8 cellular contexts compared by ENCODE assay signal in genomic region chr1:171644805-171645483, GRCh38. TPM values are rescaled to one million over a fixed set of nuclear protein-coding genes. Genes with fewer than 3 reads are reported as not detected.
DNase-seq lines count a peak whose midpoint lies in the region; ATAC-seq and TF ChIP-seq lines count a peak whose summit lies in the region.

No MANE protein-coding gene starts in this region.

- POLR2A ChIA-PET in OCI-LY7 (lab: Charles Lee): interaction anchor here (0.5 to 1.4 kb wide), 7 partner anchors 12 to 984 kb away, joined by 3 to 4 read pairs (median 3); no protein-coding TSS in a partner anchor
- POLR2A ChIA-PET in naive thymus-derived CD4-positive, alpha-beta T cell (lab: Charles Lee): no interaction called here

- peak overlapping the region in 3 of 9 donors; percentile 42 to 82 (median 77) for H3K27ac Mint-ChIP-seq in naive thymus-derived CD4-positive, alpha-beta T cell
- no peak overlapping the region for H3K27ac Mint-ChIP-seq in stimulated activated effector memory CD8-positive, alpha-beta T cell treated with anti-CD3 and anti-CD28 coated beads, Interleukin-12 subunit alpha, Interleukin-12 subunit beta, amount 100 ng/mL, for 72 hours

- ATAC-seq in GM19043 (IDR thresholded peaks at IDR 0.05; ENCODE audit: low read depth, unreplicated experiment): peak; percentile 63
- ATAC-seq in naive thymus-derived CD4-positive, alpha-beta T cell: peak; percentile 90
- ATAC-seq in stimulated activated effector memory CD8-positive, alpha-beta T cell treated with anti-CD3 and anti-CD28 coated beads, Interleukin-12 subunit alpha, Interleukin-12 subunit beta, amount 100 ng/mL, for 72 hours: peak; percentile 78

- peak overlapping the region in 4 of 10 donors; percentile 2 to 27 (median 14) for H3K4me3 Mint-ChIP-seq in naive thymus-derived CD4-positive, alpha-beta T cell
- no peak overlapping the region for H3K4me3 Mint-ChIP-seq in stimulated activated effector memory CD8-positive, alpha-beta T cell treated with anti-CD3 and anti-CD28 coated beads, Interleukin-12 subunit alpha, Interleukin-12 subunit beta, amount 100 ng/mL, for 72 hours

- H3K27ac ChIP-seq in OCI-LY7 (ENCODE audit: low read depth, low read length, poor library complexity, severe bottlenecking) (no peak overlapping the region), esophagus muscularis mucosa (replicated peaks in 1 of 4) (peak overlapping the region; percentile 81 to 89 (median 84))
- H3K27ac ChIP-seq in naive thymus-derived CD4-positive, alpha-beta T cell (ENCODE audit: low read depth, low read length): no peak overlapping the region

- H3K9me3 ChIP-seq in OCI-LY7 (ENCODE audit: low read length) (no peaks in the 10 kb centered on the region), esophagus muscularis mucosa (no peaks in the 10 kb centered on the region)
- H3K9me3 ChIP-seq in naive thymus-derived CD4-positive, alpha-beta T cell (ENCODE audit: control insufficient read depth in 2 of 3, low read length in 3 of 3): no peaks in the 10 kb centered on the region

- H3K4me1 Mint-ChIP-seq in naive thymus-derived CD4-positive, alpha-beta T cell: peaks cover 4 to 12% (median 6%) of the 10 kb centered on the region in 7 donors
- peaks cover 12% of the 10 kb centered on the region for H3K4me1 Mint-ChIP-seq in stimulated activated effector memory CD8-positive, alpha-beta T cell treated with anti-CD3 and anti-CD28 coated beads, Interleukin-12 subunit alpha, Interleukin-12 subunit beta, amount 100 ng/mL, for 72 hours

- no peak overlapping the region for H3K4me2 ChIP-seq in OCI-LY7 (ENCODE audit: low read length)

- peak; percentile 90 for TF ChIP-seq RAD21 in Ishikawa (IDR thresholded peaks at IDR 0.05; ENCODE audit: low read depth)

- H3K79me2 ChIP-seq in OCI-LY7 (ENCODE audit: insufficient read depth, low read depth, low read length): no peaks in the 10 kb centered on the region

- no peak overlapping the region; the same call in 1 of the 2 replicates for H2AFZ ChIP-seq in OCI-LY7 (ENCODE audit: low read length)

- WGBS in esophagus muscularis mucosa: 19% methylated on average over 12 of the region's 15 CpGs

- H3K4me3 ChIP-seq in OCI-LY7 (ENCODE audit: low read depth, low read length, poor library complexity, severe bottlenecking): no peak overlapping the region
- H3K4me3 ChIP-seq in esophagus muscularis mucosa: peak overlapping the region; percentile 10 to 17 (median 12)
- H3K4me3 ChIP-seq in naive thymus-derived CD4-positive, alpha-beta T cell (ENCODE audit: low read length): no peak overlapping the region

- CTCF ChIA-PET in OCI-LY7 (lab: Charles Lee; ENCODE audit: unreplicated experiment): interaction anchor here (0.6 to 1.1 kb wide), 6 partner anchors 10 to 341 kb away, joined by 3 to 4 read pairs (median 3); partner anchors contain the start of genes DNM3 and PRRC2C
- CTCF ChIA-PET in naive thymus-derived CD4-positive, alpha-beta T cell (lab: Charles Lee): interaction anchor here (0.5 to 2.1 kb wide), 8 partner anchors 10 to 457 kb away, joined by 3 to 21 read pairs (median 3); no protein-coding TSS in a partner anchor

- no TSS peak for BruUV-seq in OCI-LY7 (replicated peaks; lab: Mats Ljungman, UMichigan)

- H3K27me3 Mint-ChIP-seq in naive thymus-derived CD4-positive, alpha-beta T cell: peaks cover 0 to 9% (median 0%) of the 10 kb centered on the region in 5 donors

- no peak for TF ChIP-seq POLR2A in esophagus muscularis mucosa (IDR thresholded peaks at IDR 0.05; ENCODE audit: low read depth)

- H3K9me2 ChIP-seq in OCI-LY7 (ENCODE audit: insufficient read depth, low read length): no peaks in the 10 kb centered on the region

- TF ChIP-seq EP300 in Ishikawa (IDR thresholded peaks at IDR 0.05; ENCODE audit: borderline replicate concordance) (no peak), esophagus muscularis mucosa (IDR thresholded peaks at IDR 0.05) (no peak)

- H3K36me3 Mint-ChIP-seq in naive thymus-derived CD4-positive, alpha-beta T cell: no peaks in the 10 kb centered on the region
- H3K36me3 Mint-ChIP-seq in stimulated activated effector memory CD8-positive, alpha-beta T cell treated with anti-CD3 and anti-CD28 coated beads, Interleukin-12 subunit alpha, Interleukin-12 subunit beta, amount 100 ng/mL, for 72 hours: no peaks in the 10 kb centered on the region

- H3K4me1 ChIP-seq in OCI-LY7 (ENCODE audit: insufficient read depth, low read length, poor library complexity, severe bottlenecking) (no peaks in the 10 kb centered on the region), esophagus muscularis mucosa (peaks cover 17 to 50% (median 35%) of the 10 kb centered on the region in 4 donors)
- peaks cover 0 to 4% of the 10 kb centered on the region in 2 donors for H3K4me1 ChIP-seq in naive thymus-derived CD4-positive, alpha-beta T cell (ENCODE audit: control insufficient read depth in 2 of 2, insufficient read depth in 2 of 2, low read length in 2 of 2)

- TF ChIP-seq CTCF in OCI-LY7 (conservative IDR thresholded peaks at IDR 0.05; ENCODE audit: low read length) (peak; percentile 86), esophagus muscularis mucosa (IDR thresholded peaks at IDR 0.05) (peak; percentile 77 to 87 (median 86))

- H4K20me1 ChIP-seq in OCI-LY7 (ENCODE audit: insufficient read depth, low read length): no peaks in the 10 kb centered on the region

- H3K27me3 ChIP-seq in esophagus muscularis mucosa: no peaks in the 10 kb centered on the region
- H3K27me3 ChIP-seq in naive thymus-derived CD4-positive, alpha-beta T cell (ENCODE audit: control insufficient read depth in 2 of 2, insufficient read depth in 2 of 2, low read length in 2 of 2): no peaks in the 10 kb centered on the region

- peak; percentile 69 for DNase-seq in AG08395 (ENCODE audit: low spot score)
- DNase-seq in OCI-LY7 (ENCODE audit: low spot score): peak; percentile 80
- DNase-seq in activated T-cell treated with anti-CD3 and anti-CD28 coated beads for 1 hour (ENCODE audit: low read depth): peak; percentile 37
- peak; percentile 93 for DNase-seq in esophagus muscularis mucosa (ENCODE audit: extremely low spot score)
- peak; percentile 19 to 73 (median 62) for DNase-seq in naive thymus-derived CD4-positive, alpha-beta T cell
- peak; percentile 49 to 82 for DNase-seq in stimulated activated effector memory CD8-positive, alpha-beta T cell treated with anti-CD3 and anti-CD28 coated beads, Interleukin-12 subunit alpha, Interleukin-12 subunit beta, amount 100 ng/mL, for 72 hours (ENCODE audit: low spot score in 2 of 2)

- H3K36me3 ChIP-seq in OCI-LY7 (ENCODE audit: insufficient read depth, low read length) (no peaks in the 10 kb centered on the region), esophagus muscularis mucosa (no peaks in the 10 kb centered on the region)
- no peaks in the 10 kb centered on the region for H3K36me3 ChIP-seq in naive thymus-derived CD4-positive, alpha-beta T cell (ENCODE audit: control insufficient read depth in 2 of 3, insufficient read depth in 3 of 3, low read length in 3 of 3)

- no peaks in the 10 kb centered on the region for H3K9me3 Mint-ChIP-seq in naive thymus-derived CD4-positive, alpha-beta T cell
- no peaks in the 10 kb centered on the region for H3K9me3 Mint-ChIP-seq in stimulated activated effector memory CD8-positive, alpha-beta T cell treated with anti-CD3 and anti-CD28 coated beads, Interleukin-12 subunit alpha, Interleukin-12 subunit beta, amount 100 ng/mL, for 72 hours

- intact Hi-C loops in OCI-LY7 (cut with micrococcal nuclease; ENCODE audit: unreplicated experiment): loop anchor here (1.0 to 5.0 kb wide), 3 partner anchors 137 to 340 kb away; partner anchors contain the start of gene METTL13
- intact Hi-C loops in esophagus muscularis mucosa (cut with DNase I): loop anchor here (2.0 kb wide), 2 partner anchors 72 to 136 kb away; partner anchors contain the start of gene METTL13
- intact Hi-C loops in naive thymus-derived CD4-positive, alpha-beta T cell (cut with micrococcal nuclease): loop anchor here (1.0 to 5.0 kb wide), 5 partner anchors 96 to 340 kb away; partner anchors contain the start of genes DNM3 (in 1 of the 2) and PRRC2C (in 1 of the 2)

TF ChIP-seq in Ishikawa, 13 proteins besides CTCF, POLR2A, EP300 and RAD21 (continues in another document):
- no peak for TF ChIP-seq REST (IDR thresholded peaks at IDR 0.05; ENCODE audit: low read depth)
- no peak for TF ChIP-seq TEAD4 (IDR thresholded peaks at IDR 0.05)
- TF ChIP-seq FOXM1 (IDR thresholded peaks at IDR 0.05; ENCODE audit: borderline replicate concordance, low read depth): no peak

RNA-seq across cellular contexts. Expression of gene MYOC, which starts 7.5 kb away (rescaled TPM):
- total RNA-seq in OCI-LY7 (2014; rRNA removed; shearing (Covaris generic)): not detected in 2 replicates
- total RNA-seq in OCI-LY7 (2022) (not detected in 2 replicates), esophagus muscularis mucosa (100 to 1,000 TPM in 3 of 4 donors, 10 to 100 TPM in 1; 87.6 to 179 (median 125) TPM)
- not detected for total RNA-seq in naive thymus-derived CD4-positive, alpha-beta T cell
- polyA plus RNA-seq in naive thymus-derived CD4-positive, alpha-beta T cell: not detected

RNA-seq across cellular contexts. Expression of gene MYOCOS, which starts 22.9 kb away (rescaled TPM):
- 0.16 TPM in 1 of 2 replicates, not detected in the other for total RNA-seq in OCI-LY7 (2014; rRNA removed; shearing (Covaris generic))
- 0.21 and 0.22 TPM in 2 replicates for total RNA-seq in OCI-LY7 (2022)
- not detected for total RNA-seq in esophagus muscularis mucosa
- under 1 TPM in 3 of 5 experiments, not detected in 2; 0.22 to 0.81 (median 0.41) TPM for total RNA-seq in naive thymus-derived CD4-positive, alpha-beta T cell
- polyA plus RNA-seq in naive thymus-derived CD4-positive, alpha-beta T cell: under 1 TPM in 1 of 2 donors, not detected in 1; 0.19 TPM

Comparison
In these comparisons a context has a peak if more than half of its experiments do, and no peak if none do; other contexts are left out.
1. DNase-seq: peak in every context shown above with its lines; median percentile 93 in esophagus muscularis mucosa; 80 in OCI-LY7; 69 in AG08395; 66 in stimulated activated effector memory CD8-positive, alpha-beta T cell treated with anti-CD3 and anti-CD28 coated beads, Interleukin-12 subunit alpha, Interleukin-12 subunit beta, amount 100 ng/mL, for 72 hours; 62 in naive thymus-derived CD4-positive, alpha-beta T cell; 37 in activated T-cell treated with anti-CD3 and anti-CD28 coated beads for 1 hour.
2. H3K27ac ChIP-seq: peak in esophagus muscularis mucosa (4 of 4); none in OCI-LY7 (single experiment) and naive thymus-derived CD4-positive, alpha-beta T cell (single experiment).
3. H3K4me3 ChIP-seq: peak in esophagus muscularis mucosa (4 of 4); none in OCI-LY7 (single experiment) and naive thymus-derived CD4-positive, alpha-beta T cell (single experiment).
4. RNA of gene MYOC, which starts 7.5 kb away (total RNA-seq): 87.6 to 179 TPM in esophagus muscularis mucosa; not detected in OCI-LY7 and not detected in naive thymus-derived CD4-positive, alpha-beta T cell; every median in the first group is over 10 times any median in the second.
5. Peak in every context shown above with its lines, with median percentiles within 50 percentile points of each other: ATAC-seq.